Comparison of ENCODE assay signal across 8 cellular contexts in genomic region chr4:177441803-177442622, GRCh38. TPM values are rescaled to one million over a fixed set of nuclear protein-coding genes. Genes with fewer than 3 reads are reported as not detected.
DNase-seq lines count a peak whose midpoint lies in the region; ATAC-seq, FAIRE-seq and TF ChIP-seq lines count a peak whose summit lies in the region.

Gene AGA (minus strand): TSS chr4:177442437. CDS start chr4:177442375, 62 bp downstream.

- WGBS in HUES64: 2% methylated on average over 60 of the region's 60 CpGs

- H3K4me1 ChIP-seq in HUES64 (ENCODE audit: insufficient read depth, low read length): peaks cover 19% of the 10 kb centered on the region

- ATAC-seq in GM21447 (IDR thresholded peaks at IDR 0.05; ENCODE audit: unreplicated experiment): peak; percentile 85

- peak within 1 kb of the TSS; percentile 82 for H3K4me3 ChIP-seq in HUES64 (ENCODE audit: low read length)

- H3K27me3 ChIP-seq in HUES64 (ENCODE audit: insufficient read depth, low read length): no peaks in the 10 kb centered on the region

- FAIRE-seq in D721Med (lab: Jason Lieb, UNC): no peak

- TF ChIP-seq CTCF in D721Med (IDR thresholded peaks at IDR 0.05; ENCODE audit: insufficient read depth, missing control alignments): no peak

- no peaks in the 10 kb centered on the region for H3K9me3 ChIP-seq in HUES64 (ENCODE audit: insufficient read depth, low read depth, low read length)

- peak within 1 kb of the TSS; percentile 98 for H3K9ac ChIP-seq in HUES64 (ENCODE audit: low read depth, low read length)

- H3K27ac ChIP-seq in HUES64 (ENCODE audit: low read depth, low read length) (peak within 1 kb of the TSS; percentile 94), epithelial cell of prostate (peak within 1 kb of the TSS; percentile 94)

- DNase-seq in D721Med (ENCODE audit: insufficient read length, low spot score) (peak; percentile 56), OCI-M2 (lab: John Stamatoyannopoulos, UW; ENCODE audit: unreplicated experiment) (peak; percentile 37), activated T-cell treated with anti-CD3 and anti-CD28 coated beads for 48 hours (ENCODE audit: low read depth) (peak; percentile 94), epithelial cell of prostate (ENCODE audit: low read depth, low spot score) (peak; percentile 78), mucosa of gallbladder (ENCODE audit: low spot score) (peak; percentile 97)
- DNase-seq in stimulated activated CD8-positive, alpha-beta memory T cell treated with anti-CD3 and anti-CD28 coated beads, Interleukin-4, amount 100 ng/mL, for 4 hours (ENCODE audit: low read depth in 2 of 2, low spot score in 1 of 2): peak; percentile 91 to 93

- H3K36me3 ChIP-seq in HUES64 (ENCODE audit: insufficient read depth, low read length): no peaks in the 10 kb centered on the region

RNA-seq across cellular contexts. Expression of gene AGA, which starts in this region (rescaled TPM):
- 7.6 TPM for polyA plus RNA-seq in HUES64 (2013, experiment 1 of 2)
- polyA plus RNA-seq in HUES64 (2013, experiment 2 of 2): 6.8 TPM
- 38.9 TPM for total RNA-seq in mucosa of gallbladder

Comparison
In these comparisons a context has a peak if more than half of its experiments do, and no peak if none do; other contexts are left out.
1. Peak in every context shown above with its lines: DNase-seq, ATAC-seq, H3K4me3 ChIP-seq and H3K27ac ChIP-seq.
2. DNase-seq: peak in every context shown above with its lines; median percentile 97 in mucosa of gallbladder; 94 in activated T-cell treated with anti-CD3 and anti-CD28 coated beads for 48 hours; 92 in stimulated activated CD8-positive, alpha-beta memory T cell treated with anti-CD3 and anti-CD28 coated beads, Interleukin-4, amount 100 ng/mL, for 4 hours; 78 in epithelial cell of prostate; 56 in D721Med; 37 in OCI-M2.